In the genomic region with DNA sequence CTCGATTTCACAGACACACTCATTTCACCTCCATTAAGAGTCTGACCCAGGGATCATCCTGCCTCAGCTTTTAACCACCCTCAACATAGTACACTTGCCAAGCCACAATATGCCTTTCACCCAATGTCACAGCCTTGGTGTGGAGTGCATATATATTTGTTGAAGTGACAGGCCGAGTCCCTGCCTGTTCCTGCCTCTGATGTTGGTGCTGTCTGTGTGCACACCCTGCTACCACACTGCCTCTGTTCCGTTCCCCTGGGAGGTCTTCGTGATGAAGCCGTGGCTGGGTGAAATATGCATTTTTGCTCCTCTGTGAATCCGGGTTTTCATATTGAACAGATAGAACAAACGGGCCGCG, we compare ENCODE assay signal across 12 cellular contexts.
A peak's percentile ranks its signal among the peaks of the same experiment; 100 is the strongest.
DNase-seq lines count a peak whose midpoint lies in the region; ATAC-seq and TF ChIP-seq lines count a peak whose summit lies in the region.
"Had no signal": no experiment of that assay in that cellular context is flagged by ENCODE, and none has a peak within 500 bp of the region (broad histone marks: within the 10 kb centered on the region; RNA-seq: fewer than 3 reads in every experiment).

No MANE protein-coding gene starts in this region.

- H3K36me3 ChIP-seq in ACC112 (ENCODE audit: insufficient read depth, low read length), result no peaks in the 10 kb centered on the region
- H3K36me3 ChIP-seq: esophagus squamous epithelium had no signal

- H3K27ac ChIP-seq in ACC112 (ENCODE audit: low read depth, low read length), result peak overlapping the region; percentile 95

- H3K9me3 Mint-ChIP-seq in WTC11 (no peaks in the 10 kb centered on the region), neural crest cell (no peaks in the 10 kb centered on the region), T-cell (no peaks in the 10 kb centered on the region)

- CTCF ChIA-PET in WTC11 (lab: Charles Lee), result interaction anchor here (0.9 to 1.1 kb wide), 3 partner anchors 13 to 109 kb away, joined by 3 to 4 read pairs (median 3); no protein-coding TSS in a partner anchor
- CTCF ChIA-PET in T-cell (lab: Charles Lee), result no interaction called here

- TF ChIP-seq CTCF in WTC11 (IDR thresholded peaks at IDR 0.05), result no peak
- no peak for TF ChIP-seq CTCF in neural crest cell (conservative IDR thresholded peaks at IDR 0.05)

- ATAC-seq in GM21390 (IDR thresholded peaks at IDR 0.05; ENCODE audit: unreplicated experiment), result peak; percentile 20
- no peak for ATAC-seq in WTC11
- ATAC-seq in T-cell (replicated peaks in 1 of 4), result no peak

- DNase-seq in WTC11 (ENCODE audit: low spot score), result no peak
- DNase-seq in neural crest cell (ENCODE audit: low read depth, low spot score), result no peak
- no peak for DNase-seq in T-cell
- DNase-seq in NCI-H748 treated with DMSO at 0.1 percent for 48 hours (lab: John Stamatoyannopoulos, UW), result no peak
- DNase-seq in NCI-H1048 (lab: John Stamatoyannopoulos, UW), result no peak
- DNase-seq in activated CD4-positive, alpha-beta T cell treated with anti-CD3 and anti-CD28 coated beads for 48 hours, result no peak
- DNase-seq: activated CD8-positive, alpha-beta memory T cell treated with anti-CD3 and anti-CD28 coated beads for 24 hours; esophagus squamous epithelium; NCI-H774 had no signal

- POLR2A ChIA-PET in WTC11 (lab: Charles Lee) (no interaction called here), T-cell (lab: Charles Lee) (no interaction called here)

- no peaks in the 10 kb centered on the region for H3K79me2 ChIP-seq in ACC112 (ENCODE audit: control insufficient read depth, insufficient read depth, low read length, unreplicated experiment)

- no peaks in the 10 kb centered on the region for H3K27me3 ChIP-seq in ACC112 (ENCODE audit: insufficient read depth, low read length)
- H3K27me3 ChIP-seq: esophagus squamous epithelium had no signal

- H3K27me3 Mint-ChIP-seq in WTC11 (ENCODE audit: low read depth), result no peaks in the 10 kb centered on the region; the same call in 1 of the 2 replicates
- no peaks in the 10 kb centered on the region for H3K27me3 Mint-ChIP-seq in neural crest cell (ENCODE audit: low read depth)
- H3K27me3 Mint-ChIP-seq in T-cell, result no peaks in the 10 kb centered on the region
- H3K27me3 Mint-ChIP-seq: progenitor cell of endocrine pancreas had no signal

- H3K36me3 Mint-ChIP-seq in WTC11 (no peaks in the 10 kb centered on the region), neural crest cell (ENCODE audit: low read depth) (peaks cover 4% of the 10 kb centered on the region), T-cell (peaks cover 28% of the 10 kb centered on the region)

- H2AFZ ChIP-seq in ACC112 (ENCODE audit: low read length, unreplicated experiment), result no peak overlapping the region

- no peak overlapping the region for H3K4me3 ChIP-seq in ACC112 (ENCODE audit: low read depth, low read length)

- H3K27ac Mint-ChIP-seq in WTC11, result peak overlapping the region; percentile 46; the same call in 1 of the 2 replicates
- H3K27ac Mint-ChIP-seq in neural crest cell (ENCODE audit: unreplicated experiment), result peak overlapping the region; percentile 63
- H3K27ac Mint-ChIP-seq in T-cell, result peak overlapping the region in 1 of 2 donors; percentile 13

- peaks cover 52% of the 10 kb centered on the region for H3K4me1 ChIP-seq in ACC112 (ENCODE audit: control insufficient read depth, insufficient read depth, low read length, unreplicated experiment)

- H3K4me1 Mint-ChIP-seq in WTC11 (peaks cover 7% of the 10 kb centered on the region), neural crest cell (peaks cover 39% of the 10 kb centered on the region), T-cell (peaks cover 41 to 58% (median 48%) of the 10 kb centered on the region in 3 donors)

- H3K4me3 Mint-ChIP-seq in WTC11 (no peak overlapping the region), neural crest cell (no peak overlapping the region), T-cell (no peak overlapping the region)

TF ChIP-seq in WTC11, 78 proteins besides CTCF, POLR2A, EP300 and RAD21 (continues in another document):
- TF ChIP-seq MYBL2 (CRISPR knock-in tag; IDR thresholded peaks at IDR 0.05) (no peak), EMX1 (CRISPR knock-in tag; IDR thresholded peaks at IDR 0.05) (no peak), SMAD3 (CRISPR knock-in tag; IDR thresholded peaks at IDR 0.05; ENCODE audit: borderline replicate concordance) (no peak), ZBTB21 (CRISPR knock-in tag; IDR thresholded peaks at IDR 0.05; ENCODE audit: borderline replicate concordance) (no peak), ZNF232 (CRISPR knock-in tag; IDR thresholded peaks at IDR 0.05) (no peak), NFYB (CRISPR knock-in tag; conservative IDR thresholded peaks at IDR 0.05; ENCODE audit: low read depth) (no peak), FOXK1 (CRISPR knock-in tag; IDR thresholded peaks at IDR 0.05) (no peak), ZNF121 (CRISPR knock-in tag; IDR thresholded peaks at IDR 0.05) (no peak), ZNF317 (CRISPR knock-in tag; IDR thresholded peaks at IDR 0.05; ENCODE audit: borderline replicate concordance, low read depth) (no peak)
- TF ChIP-seq, protein P1, sequence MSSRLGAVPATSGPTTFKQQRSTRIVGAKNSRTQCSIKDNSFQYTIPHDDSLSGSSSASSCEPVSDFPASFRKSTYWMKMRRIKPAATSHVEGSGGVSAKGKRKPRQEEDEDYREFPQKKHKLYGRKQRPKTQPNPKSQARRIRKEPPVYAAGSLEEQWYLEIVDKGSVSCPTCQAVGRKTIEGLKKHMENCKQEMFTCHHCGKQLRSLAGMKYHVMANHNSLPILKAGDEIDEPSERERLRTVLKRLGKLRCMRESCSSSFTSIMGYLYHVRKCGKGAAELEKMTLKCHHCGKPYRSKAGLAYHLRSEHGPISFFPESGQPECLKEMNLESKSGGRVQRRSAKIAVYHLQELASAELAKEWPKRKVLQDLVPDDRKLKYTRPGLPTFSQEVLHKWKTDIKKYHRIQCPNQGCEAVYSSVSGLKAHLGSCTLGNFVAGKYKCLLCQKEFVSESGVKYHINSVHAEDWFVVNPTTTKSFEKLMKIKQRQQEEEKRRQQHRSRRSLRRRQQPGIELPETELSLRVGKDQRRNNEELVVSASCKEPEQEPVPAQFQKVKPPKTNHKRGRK (CRISPR knock-in tag; IDR thresholded peaks at IDR 0.05; ENCODE audit: borderline replicate concordance), result no peak
- TF ChIP-seq, protein P2, sequence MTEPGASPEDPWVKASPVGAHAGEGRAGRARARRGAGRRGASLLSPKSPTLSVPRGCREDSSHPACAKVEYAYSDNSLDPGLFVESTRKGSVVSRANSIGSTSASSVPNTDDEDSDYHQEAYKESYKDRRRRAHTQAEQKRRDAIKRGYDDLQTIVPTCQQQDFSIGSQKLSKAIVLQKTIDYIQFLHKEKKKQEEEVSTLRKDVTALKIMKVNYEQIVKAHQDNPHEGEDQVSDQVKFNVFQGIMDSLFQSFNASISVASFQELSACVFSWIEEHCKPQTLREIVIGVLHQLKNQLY (CRISPR knock-in tag; IDR thresholded peaks at IDR 0.05), result no peak
- TF ChIP-seq, protein P3, sequence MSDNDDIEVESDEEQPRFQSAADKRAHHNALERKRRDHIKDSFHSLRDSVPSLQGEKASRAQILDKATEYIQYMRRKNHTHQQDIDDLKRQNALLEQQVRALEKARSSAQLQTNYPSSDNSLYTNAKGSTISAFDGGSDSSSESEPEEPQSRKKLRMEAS (CRISPR knock-in tag; IDR thresholded peaks at IDR 0.05), result no peak
- TF ChIP-seq, protein P4, sequence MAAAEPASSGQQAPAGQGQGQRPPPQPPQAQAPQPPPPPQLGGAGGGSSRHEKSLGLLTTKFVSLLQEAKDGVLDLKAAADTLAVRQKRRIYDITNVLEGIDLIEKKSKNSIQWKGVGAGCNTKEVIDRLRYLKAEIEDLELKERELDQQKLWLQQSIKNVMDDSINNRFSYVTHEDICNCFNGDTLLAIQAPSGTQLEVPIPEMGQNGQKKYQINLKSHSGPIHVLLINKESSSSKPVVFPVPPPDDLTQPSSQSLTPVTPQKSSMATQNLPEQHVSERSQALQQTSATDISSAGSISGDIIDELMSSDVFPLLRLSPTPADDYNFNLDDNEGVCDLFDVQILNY (CRISPR knock-in tag; IDR thresholded peaks at IDR 0.05), result no peak
- TF ChIP-seq, protein P5, sequence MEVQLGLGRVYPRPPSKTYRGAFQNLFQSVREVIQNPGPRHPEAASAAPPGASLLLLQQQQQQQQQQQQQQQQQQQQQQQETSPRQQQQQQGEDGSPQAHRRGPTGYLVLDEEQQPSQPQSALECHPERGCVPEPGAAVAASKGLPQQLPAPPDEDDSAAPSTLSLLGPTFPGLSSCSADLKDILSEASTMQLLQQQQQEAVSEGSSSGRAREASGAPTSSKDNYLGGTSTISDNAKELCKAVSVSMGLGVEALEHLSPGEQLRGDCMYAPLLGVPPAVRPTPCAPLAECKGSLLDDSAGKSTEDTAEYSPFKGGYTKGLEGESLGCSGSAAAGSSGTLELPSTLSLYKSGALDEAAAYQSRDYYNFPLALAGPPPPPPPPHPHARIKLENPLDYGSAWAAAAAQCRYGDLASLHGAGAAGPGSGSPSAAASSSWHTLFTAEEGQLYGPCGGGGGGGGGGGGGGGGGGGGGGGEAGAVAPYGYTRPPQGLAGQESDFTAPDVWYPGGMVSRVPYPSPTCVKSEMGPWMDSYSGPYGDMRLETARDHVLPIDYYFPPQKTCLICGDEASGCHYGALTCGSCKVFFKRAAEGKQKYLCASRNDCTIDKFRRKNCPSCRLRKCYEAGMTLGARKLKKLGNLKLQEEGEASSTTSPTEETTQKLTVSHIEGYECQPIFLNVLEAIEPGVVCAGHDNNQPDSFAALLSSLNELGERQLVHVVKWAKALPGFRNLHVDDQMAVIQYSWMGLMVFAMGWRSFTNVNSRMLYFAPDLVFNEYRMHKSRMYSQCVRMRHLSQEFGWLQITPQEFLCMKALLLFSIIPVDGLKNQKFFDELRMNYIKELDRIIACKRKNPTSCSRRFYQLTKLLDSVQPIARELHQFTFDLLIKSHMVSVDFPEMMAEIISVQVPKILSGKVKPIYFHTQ (CRISPR knock-in tag; IDR thresholded peaks at IDR 0.05), result no peak
